Comparison of ENCODE assay signal across 8 cellular contexts in the genomic region with DNA sequence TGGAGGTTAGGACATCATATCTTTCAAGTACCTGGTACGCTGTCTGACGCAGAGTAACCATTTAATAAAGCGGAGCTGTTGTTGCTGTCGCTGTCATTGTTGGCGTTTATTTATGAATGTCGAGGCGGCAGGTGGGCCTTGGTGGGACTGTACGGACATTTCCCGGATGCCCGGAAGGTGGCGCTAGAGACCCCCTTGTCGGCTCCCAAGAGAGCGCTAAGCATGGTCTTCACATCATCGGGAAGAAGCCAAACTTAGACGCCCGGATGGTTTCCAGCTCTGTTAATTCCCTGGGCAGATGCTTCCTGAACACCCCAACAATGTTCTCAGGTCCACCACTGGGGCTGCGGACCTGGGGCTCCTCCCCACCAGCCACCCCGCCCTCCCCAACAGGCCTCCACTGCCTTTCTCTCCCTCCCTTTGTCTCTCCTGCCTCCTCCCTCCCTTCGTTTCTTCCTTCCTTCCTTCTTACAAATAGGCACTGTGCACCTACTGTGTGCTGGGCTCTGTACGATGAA. TPM values are rescaled to one million over a fixed set of nuclear protein-coding genes. Genes with fewer than 3 reads are reported as not detected.
DNase-seq lines count a peak whose midpoint lies in the region; ATAC-seq, FAIRE-seq and TF ChIP-seq lines count a peak whose summit lies in the region.

No MANE protein-coding gene starts in this region.

- no peak overlapping the region for H3K27ac ChIP-seq in keratinocyte (ENCODE audit: control insufficient read depth, insufficient read depth, low read length)

- peaks cover 14% of the 10 kb centered on the region for H3K4me1 ChIP-seq in keratinocyte (ENCODE audit: control insufficient read depth, extremely low read depth, insufficient read depth, low read length)

- H4K20me1 ChIP-seq in keratinocyte (ENCODE audit: control insufficient read depth, extremely low read depth, insufficient read depth, low read length) = no peaks in the 10 kb centered on the region

- no peaks in the 10 kb centered on the region for H3K9me1 ChIP-seq in keratinocyte (ENCODE audit: control insufficient read depth, extremely low read depth, insufficient read depth, low read length)

- H3K9ac ChIP-seq in keratinocyte (ENCODE audit: control insufficient read depth, extremely low read depth, insufficient read depth, low read length) = peak overlapping the region; percentile 41

- peak overlapping the region; percentile 50 for H2AFZ ChIP-seq in keratinocyte (ENCODE audit: control insufficient read depth, low read length)

- peak; percentile 68 for TF ChIP-seq CTCF in GM20000 (IDR thresholded peaks at IDR 0.05; ENCODE audit: extremely low read depth, missing control alignments)
- peak; percentile 88 for TF ChIP-seq CTCF in cardiac fibroblast (IDR thresholded peaks at IDR 0.05; ENCODE audit: low read depth, low read length)
- TF ChIP-seq CTCF in keratinocyte (optimal IDR thresholded peaks at IDR 0.05 in 1 of 3, IDR thresholded peaks at IDR 0.05 in 1 of 3, conservative IDR thresholded peaks at IDR 0.05 in 1 of 3; ENCODE audit: extremely low read depth in 1 of 3, insufficient read depth in 2 of 3, low read length in 3 of 3) = peak in 2 of 3 experiments; percentile 82 to 89

- dilution Hi-C loops in keratinocyte (cut with MboI; ENCODE audit: extremely low pct_ligation_motif_present, low sequenced_read_pairs) = no loop called here

- H3K79me2 ChIP-seq in keratinocyte (ENCODE audit: control insufficient read depth, insufficient read depth, low read length) = no peaks in the 10 kb centered on the region

- peak; percentile 76 for DNase-seq in Ammon's horn (ENCODE audit: low spot score)
- peak; percentile 72 for DNase-seq in GM20000 (ENCODE audit: low spot score)
- peak; percentile 53 for DNase-seq in NCI-H2107 (lab: John Stamatoyannopoulos, UW)
- peak; percentile 57 to 77 (median 68) for DNase-seq in activated CD4-positive, CD25-positive, alpha-beta regulatory T cell (lab: John Stamatoyannopoulos, UW)
- DNase-seq in cardiac fibroblast (ENCODE audit: low read depth in 2 of 2) = peak; percentile 89 to 90
- DNase-seq in keratinocyte (ENCODE audit: low read depth, low spot score) = peak; percentile 44
- peak; percentile 85 for DNase-seq in stimulated activated CD4-positive, alpha-beta T cell treated with anti-CD3 and anti-CD28 coated beads, Interleukin-15, amount 100 ng/mL, for 24 hours

- peaks cover 9% of the 10 kb centered on the region for H3K27me3 ChIP-seq in keratinocyte (ENCODE audit: control insufficient read depth, extremely low read depth, insufficient read depth, low read length)

- no peak for ATAC-seq in HG03108 (IDR thresholded peaks at IDR 0.05; ENCODE audit: unreplicated experiment)

- peak; percentile 61 for FAIRE-seq in keratinocyte (lab: Jason Lieb, UNC)

- H3K9me3 ChIP-seq in keratinocyte (ENCODE audit: control insufficient read depth, low read depth, low read length) = no peaks in the 10 kb centered on the region

- no peak overlapping the region for H3K4me2 ChIP-seq in keratinocyte (ENCODE audit: control insufficient read depth, extremely low read depth, insufficient read depth, low read depth, low read length)

- no peaks in the 10 kb centered on the region for H3K36me3 ChIP-seq in keratinocyte (ENCODE audit: control insufficient read depth in 2 of 2, extremely low read depth in 1 of 2, insufficient read depth in 2 of 2, low read length in 2 of 2)

- H3K4me3 ChIP-seq in cardiac fibroblast (replicated peaks in 1 of 2; ENCODE audit: low read depth in 2 of 2, low read length in 2 of 2) (no peak overlapping the region), keratinocyte (ENCODE audit: control insufficient read depth in 2 of 3, extremely low read depth in 1 of 3, insufficient read depth in 2 of 3, low read depth in 1 of 3, low read length in 3 of 3) (no peak overlapping the region)

RNA-seq across cellular contexts. Expression of a gene that starts 54.1 kb away (rescaled TPM):
- 10.4 to 303 TPM (median 174 TPM) in 3 replicates for polyA plus RNA-seq in keratinocyte
- 68.7 TPM for polyA plus RNA-seq in keratinocyte (2011; ENCODE audit: low read depth)
- 98.5 and 108 TPM in 2 replicates for polyA plus RNA-seq in keratinocyte (2011; cell fraction: cytosol; rRNA removed)
- polyA plus RNA-seq in keratinocyte (2011; cell fraction: nucleus; rRNA removed) = 553 and 700 TPM in 2 replicates
- 7.0 and 200 TPM in 2 replicates for polyA plus RNA-seq in keratinocyte (2012; ENCODE audit: low replicate concordance)
- 17.6 to 194 TPM (median 125 TPM) in 3 replicates for polyA minus RNA-seq in keratinocyte
- 131 TPM for polyA minus RNA-seq in keratinocyte (2011; cell fraction: cytosol; rRNA and poly(A)+ RNA removed)
- polyA minus RNA-seq in keratinocyte (2011; cell fraction: nucleus; rRNA and poly(A)+ RNA removed) = 374 and 410 TPM in 2 replicates
